In genomic region chrX:111086521-111087127, GRCh38 we compare ENCODE assay signal across 1 cellular context.
TF ChIP-seq lines count a peak whose summit lies in the region.

No MANE protein-coding gene starts in this region.

TF ChIP-seq in GM23338, 12 proteins besides CTCF, POLR2A, EP300 and RAD21 (continued from another document):
- TF ChIP-seq ETS1 (IDR thresholded peaks at IDR 0.05) (no peak), NANOG (IDR thresholded peaks at IDR 0.05; ENCODE audit: borderline replicate concordance) (no peak)
